In the genomic region with DNA sequence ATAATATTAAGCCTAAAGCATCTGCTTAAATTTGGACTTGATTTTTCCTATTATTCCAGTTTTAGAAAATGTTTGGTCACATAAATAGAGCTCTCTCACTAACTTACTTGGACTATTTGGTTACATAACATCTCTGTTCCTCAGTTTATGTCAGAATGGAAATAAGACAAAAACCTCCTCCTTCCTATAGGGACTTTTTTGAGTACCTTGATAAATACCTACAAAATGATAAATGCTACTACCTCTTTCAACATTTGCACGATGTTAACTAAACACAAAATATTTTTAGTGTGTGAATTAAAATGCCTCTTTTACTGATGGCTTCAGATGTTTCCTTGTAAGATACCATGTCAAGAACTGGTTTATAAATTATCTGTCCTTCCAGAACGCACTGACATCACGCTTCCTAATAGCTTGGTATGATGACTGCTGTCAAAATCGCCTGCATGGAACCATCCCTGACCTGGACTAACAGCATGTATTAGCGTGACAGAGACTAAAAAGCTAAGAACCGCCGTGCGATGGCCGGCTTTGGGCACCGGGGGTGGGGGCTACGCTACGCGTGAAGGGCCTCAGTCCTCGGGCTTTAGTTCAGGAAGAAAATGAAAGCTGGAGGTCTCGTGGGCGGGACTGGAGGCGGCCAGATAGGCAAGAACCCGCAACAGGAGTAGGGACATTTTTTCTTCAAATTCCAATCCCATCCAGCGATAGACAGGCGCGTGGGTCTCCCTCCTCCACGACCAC, we compare ENCODE assay signal across 8 cellular contexts.
DNase-seq lines count a peak whose midpoint lies in the region; TF ChIP-seq lines count a peak whose summit lies in the region.

No MANE protein-coding gene starts in this region.

- WGBS in lower leg skin, 2 donors: 14 to 16% methylated on average over 22 of the region's 22 CpGs
- WGBS in tibial nerve, 2 donors: 10 to 18% methylated on average over 21 to 22 of the region's 22 CpGs

- peaks cover 45% of the 10 kb centered on the region for H3K27me3 Mint-ChIP-seq in activated naive CD4-positive, alpha-beta T cell treated with anti-CD3 and anti-CD28 coated beads for 36 hours (ENCODE audit: low read depth)

- no peaks in the 10 kb centered on the region for H3K9me3 Mint-ChIP-seq in activated naive CD4-positive, alpha-beta T cell treated with anti-CD3 and anti-CD28 coated beads for 36 hours

- H3K36me3 Mint-ChIP-seq in activated naive CD4-positive, alpha-beta T cell treated with anti-CD3 and anti-CD28 coated beads for 36 hours (ENCODE audit: low read depth): no peaks in the 10 kb centered on the region

- TF ChIP-seq POLR2A in lower leg skin (IDR thresholded peaks at IDR 0.05) (no peak), tibial nerve (IDR thresholded peaks at IDR 0.05) (no peak)

- no peaks in the 10 kb centered on the region for H3K36me3 ChIP-seq in tibial nerve

- no peaks in the 10 kb centered on the region for H3K9me3 ChIP-seq in tibial nerve

- no peak for TF ChIP-seq EP300 in tibial nerve (IDR thresholded peaks at IDR 0.05)

- H3K4me1 Mint-ChIP-seq in activated naive CD4-positive, alpha-beta T cell treated with anti-CD3 and anti-CD28 coated beads for 36 hours (ENCODE audit: low read depth): peaks cover 12% of the 10 kb centered on the region

- peak; percentile 14 for DNase-seq in activated naive CD4-positive, alpha-beta T cell treated with anti-CD3 and anti-CD28 coated beads for 36 hours
- DNase-seq in activated naive CD4-positive, alpha-beta T cell treated with Interleukin-2 at 50 U/mL for 16 hours: no peak
- DNase-seq in NCI-H510A (lab: John Stamatoyannopoulos, UW) (peak; percentile 11), cerebellar cortex (ENCODE audit: low spot score) (peak; percentile 52), lower leg skin (ENCODE audit: low spot score in 2 of 2) (peak; percentile 15 to 87), tibial nerve (ENCODE audit: low spot score in 2 of 2) (peak in 1 of 2 donors; percentile 14), NCI-H524 treated with DMSO at 0.1 percent for 48 hours (lab: John Stamatoyannopoulos, UW) (no peak)
- DNase-seq in NK-92 treated with Interleukin-12 subunit alpha and Interleukin-12 subunit beta, amount 100 ng/mL, for 24 hours (lab: John Stamatoyannopoulos, UW): no peak

- H3K27me3 ChIP-seq in tibial nerve: no peaks in the 10 kb centered on the region

- intact Hi-C loops in activated naive CD4-positive, alpha-beta T cell treated with anti-CD3 and anti-CD28 coated beads for 36 hours (cut with micrococcal nuclease): loop anchor here (2.0 to 10.0 kb wide), 5 partner anchors 16 to 314 kb away; a partner anchor contains a TSS
- intact Hi-C loops in lower leg skin (cut with DNase I; ENCODE audit: low total_unique reads): no loop called here

- TF ChIP-seq CTCF in lower leg skin (IDR thresholded peaks at IDR 0.05): no peak
- no peak for TF ChIP-seq CTCF in tibial nerve (IDR thresholded peaks at IDR 0.05)

- peak overlapping the region; percentile 47 to 73 (median 66) for H3K27ac ChIP-seq in tibial nerve

- peak overlapping the region; percentile 69 for H3K4me3 Mint-ChIP-seq in activated naive CD4-positive, alpha-beta T cell treated with anti-CD3 and anti-CD28 coated beads for 36 hours

- H3K4me1 ChIP-seq in tibial nerve: peaks cover 0 to 12% (median 0%) of the 10 kb centered on the region in 4 donors

- CTCF ChIA-PET in activated naive CD4-positive, alpha-beta T cell treated with anti-CD3 and anti-CD28 coated beads for 36 hours (lab: Charles Lee): interaction anchor here (1.0 to 1.3 kb wide), 3 partner anchors 18 to 164 kb away, joined by 3 to 6 read pairs (median 4); no protein-coding TSS in a partner anchor

- H3K27ac Mint-ChIP-seq in activated naive CD4-positive, alpha-beta T cell treated with anti-CD3 and anti-CD28 coated beads for 36 hours: no peak overlapping the region

- H3K4me3 ChIP-seq in lower leg skin (ENCODE audit: low read depth, poor library complexity, severe bottlenecking) (peak overlapping the region; percentile 59), tibial nerve (peak overlapping the region; percentile 52 to 95 (median 68))

Comparison
In these comparisons a context has a peak if more than half of its experiments do, and no peak if none do; other contexts are left out.
1. DNase-seq: peak in activated naive CD4-positive, alpha-beta T cell treated with anti-CD3 and anti-CD28 coated beads for 36 hours (single experiment), NCI-H510A (single experiment), cerebellar cortex (single experiment) and lower leg skin (2 of 2); none in activated naive CD4-positive, alpha-beta T cell treated with Interleukin-2 at 50 U/mL for 16 hours (single experiment), NK-92 treated with Interleukin-12 subunit alpha and Interleukin-12 subunit beta, amount 100 ng/mL, for 24 hours (single experiment) and NCI-H524 treated with DMSO at 0.1 percent for 48 hours (single experiment).